In the genomic region with DNA sequence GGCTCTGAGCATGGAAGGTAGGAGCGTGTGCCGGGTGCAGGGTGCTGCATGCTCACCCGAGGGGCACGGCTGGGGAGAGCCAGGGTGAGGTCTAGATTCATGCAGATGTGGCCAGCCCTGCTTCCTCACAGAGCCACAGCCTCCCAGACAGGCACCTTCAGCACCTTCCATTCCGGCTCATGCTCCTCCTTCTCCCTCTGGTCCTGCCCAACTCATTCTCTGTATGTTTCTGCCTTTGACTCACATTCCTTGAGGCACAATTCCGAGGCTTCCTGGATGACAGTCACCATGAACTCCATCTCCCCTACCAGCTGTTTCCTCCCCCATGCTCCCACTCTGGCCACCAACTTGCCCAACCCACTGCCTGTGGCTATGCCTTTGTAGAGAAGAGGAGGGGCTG, we compare ENCODE assay signal across 24 cellular contexts. TPM values are rescaled to one million over a fixed set of nuclear protein-coding genes. Genes with fewer than 3 reads are reported as not detected.
A peak's percentile ranks its signal among the peaks of the same experiment; 100 is the strongest.
DNase-seq lines count a peak whose midpoint lies in the region; ATAC-seq, FAIRE-seq and TF ChIP-seq lines count a peak whose summit lies in the region.
"Had no signal": no experiment of that assay in that cellular context is flagged by ENCODE, and none has a peak within 500 bp of the region (broad histone marks: within the 10 kb centered on the region; RNA-seq: fewer than 3 reads in every experiment).

No MANE protein-coding gene starts in this region.

- no peak for ATAC-seq in GM18520 (IDR thresholded peaks at IDR 0.05; ENCODE audit: unreplicated experiment)
- ATAC-seq: K562, Right ventricle myocardium inferior had no signal

- no peak overlapping the region for H3K56ac ChIP-seq in H1 (replicated peaks; ENCODE audit: insufficient read length, low read depth, low read length)

- H3K4ac ChIP-seq in H1 (replicated peaks; ENCODE audit: insufficient read length, low read depth, low read length): no peak overlapping the region

- no peak overlapping the region for H3K9ac ChIP-seq in H1 (replicated peaks in 1 of 4; ENCODE audit: extremely low read depth in 1 of 4, low read depth in 3 of 4, low read length in 3 of 4)

- BruUV-seq in A673 (replicated peaks; lab: Mats Ljungman, UMichigan): no TSS peak

- H2BK12ac ChIP-seq in H1 (ENCODE audit: low read depth, low read length): peak overlapping the region; percentile 27; the same call in 1 of the 2 replicates

- H4K8ac ChIP-seq in H1 (ENCODE audit: extremely low read depth, insufficient read depth, low read length): no peak overlapping the region

- no peak overlapping the region for H4K91ac ChIP-seq in H1 (replicated peaks; ENCODE audit: insufficient read length, low read length)

- peak; percentile 31 for DNase-seq in M059J (ENCODE audit: low read depth)
- DNase-seq in H1 (ENCODE audit: low read depth in 1 of 2, low spot score in 2 of 2): no peak
- DNase-seq in kidney tubule cell (ENCODE audit: low spot score): peak; percentile 19
- peak; percentile 51 for DNase-seq in spleen
- no peak for DNase-seq in stimulated activated CD8-positive, alpha-beta memory T cell treated with anti-CD3 and anti-CD28 coated beads, Interleukin-4, amount 100 ng/mL, for 48 hours
- no peak for DNase-seq in A673 (ENCODE audit: low spot score)
- DNase-seq: CD4-positive, CD25-positive, alpha-beta regulatory T cell; DMS 273 treated with DMSO at 0.1 percent for 48 hours; DMS79 treated with DMSO at 0.1 percent for 48 hours; H7; NCI-H1092 treated with DMSO at 0.1 percent for 48 hours; NCI-H146; NCI-H2029; NCI-H226; NCI-H510A treated with DMSO at 0.1 percent for 48 hours; NCI-H748 treated with DMSO at 0.1 percent for 48 hours; NK-92 treated with Interleukin-12 subunit alpha and Interleukin-12 subunit beta, amount 100 ng/mL, for 24 hours had no signal

- 97% methylated on average over 5 of the region's 6 CpGs; no CpG with 5 or more reads in 1 of the 2 experiments for WGBS in H1 (ENCODE audit: extremely low coverage in 1 of 2, insufficient coverage in 1 of 2, insufficient read length in 1 of 2, insufficient replicate concordance in 2 of 2, low coverage in 1 of 2, low lambda C conversion rate in 2 of 2, missing lambda C conversion rate in 1 of 2), 2 experiments
- WGBS in spleen, 5 donors: 66 to 87% (median 74%) methylated on average over 3 to 6 of the region's 6 CpGs

- CTCF ChIA-PET in H1 (lab: Charles Lee; ENCODE audit: partially characterized antibody): no interaction called here
- CTCF ChIA-PET in A673 (lab: Charles Lee): no interaction called here

- no peak overlapping the region for H3K18ac ChIP-seq in H1 (ENCODE audit: extremely low read depth, low read length)

- H4K20me1 ChIP-seq in H1 (replicated peaks in 1 of 2; ENCODE audit: control insufficient read depth in 1 of 2, insufficient read depth in 2 of 2, low read length in 2 of 2): no peaks in the 10 kb centered on the region

- H3K14ac ChIP-seq in H1 (ENCODE audit: insufficient read length): no peak overlapping the region

- H2BK20ac ChIP-seq in H1 (ENCODE audit: low read length): no peak overlapping the region

- H3K4me2 ChIP-seq in H1 (ENCODE audit: insufficient read depth in 1 of 2, low read depth in 2 of 2, low read length in 2 of 2): no peak overlapping the region

- H2BK120ac ChIP-seq in H1 (replicated peaks; ENCODE audit: low read depth, low read length): no peak overlapping the region

- no peaks in the 10 kb centered on the region for H3K79me2 ChIP-seq in H1 (ENCODE audit: control insufficient read depth in 1 of 2, insufficient read depth in 2 of 2, low read length in 2 of 2)

- H3K4me3 ChIP-seq in H1 (ENCODE audit: extremely low read depth in 1 of 4, insufficient read depth in 2 of 4, low read depth in 3 of 4, low read length in 4 of 4): no peak overlapping the region
- H3K4me3 ChIP-seq in spleen: no peak overlapping the region
- no peak overlapping the region for H3K4me3 ChIP-seq in A673 (ENCODE audit: low read depth, low read length, poor library complexity, severe bottlenecking)
- H3K4me3 ChIP-seq: K562, Peyer's patch, SJSA1 had no signal

- H3K36me3 ChIP-seq in H1 (ENCODE audit: control insufficient read depth in 2 of 4, insufficient read depth in 4 of 4, low read length in 3 of 4) (no peaks in the 10 kb centered on the region), spleen (no peaks in the 10 kb centered on the region), A673 (ENCODE audit: insufficient read depth, low read length, poor library complexity, severe bottlenecking) (no peaks in the 10 kb centered on the region)
- H3K36me3 ChIP-seq: Peyer's patch, SJSA1 had no signal

- H2AK5ac ChIP-seq in H1 (ENCODE audit: low read depth, low read length): no peak overlapping the region

- H3K23ac ChIP-seq in H1 (ENCODE audit: insufficient read length): no peak overlapping the region

- no peaks in the 10 kb centered on the region for H3K79me1 ChIP-seq in H1 (ENCODE audit: low read depth, low read length)

- intact Hi-C loops in spleen (cut with DNase I; ENCODE audit: low total_unique reads) (no loop called here), A673 (cut with micrococcal nuclease; ENCODE audit: unreplicated experiment) (no loop called here)

- TF ChIP-seq POLR2A in H1 (IDR thresholded peaks at IDR 0.05; ENCODE audit: control extremely low read depth in 1 of 2, low read depth in 2 of 2, low read length in 2 of 2) (no peak), spleen (IDR thresholded peaks at IDR 0.05) (no peak)

- no peak for FAIRE-seq in H1 (lab: Jason Lieb, UNC)
- FAIRE-seq: HepG2, K562 had no signal

- H2BK5ac ChIP-seq in H1 (ENCODE audit: low read depth, low read length): no peak overlapping the region

- no peak for TF ChIP-seq CTCF in H1 (IDR thresholded peaks at IDR 0.05; ENCODE audit: control extremely low read depth in 1 of 3, insufficient read depth in 1 of 3, low read depth in 1 of 3, low read length in 3 of 3)
- no peak for TF ChIP-seq CTCF in spleen (IDR thresholded peaks at IDR 0.05 in 8 of 11, conservative IDR thresholded peaks at IDR 0.05 in 3 of 11)
- no peak for TF ChIP-seq CTCF in A673 (conservative IDR thresholded peaks at IDR 0.05; ENCODE audit: low read depth, low read length)

- H3K27ac ChIP-seq in H1 (ENCODE audit: low read depth, low read length) (no peak overlapping the region), spleen (no peak overlapping the region), A673 (ENCODE audit: low read depth, low read length, poor library complexity, severe bottlenecking) (no peak overlapping the region)
- H3K27ac ChIP-seq: Peyer's patch, SJSA1 had no signal

- H3K27me3 ChIP-seq in H1 (replicated peaks in 1 of 4; ENCODE audit: control insufficient read depth in 3 of 4, extremely low read depth in 1 of 4, insufficient read depth in 3 of 4, low read length in 3 of 4) (no peaks in the 10 kb centered on the region), spleen (replicated peaks in 1 of 7) (peaks cover 0 to 20% (median 0%) of the 10 kb centered on the region in 7 donors), A673 (replicated peaks; ENCODE audit: insufficient read depth, low read depth, low read length, poor library complexity) (no peaks in the 10 kb centered on the region)
- H3K27me3 ChIP-seq: Peyer's patch, SJSA1 had no signal

- no peak for TF ChIP-seq RAD21 in H1 (IDR thresholded peaks at IDR 0.05 in 1 of 2, conservative IDR thresholded peaks at IDR 0.05 in 1 of 2; ENCODE audit: low read depth in 2 of 2, low read length in 2 of 2)

- POLR2A ChIA-PET in H1 (lab: Charles Lee; ENCODE audit: partially characterized antibody): no interaction called here
- POLR2A ChIA-PET in A673 (lab: Charles Lee; ENCODE audit: low non-redundant PET): no interaction called here

- H3K9me3 ChIP-seq in H1 (ENCODE audit: insufficient read depth in 2 of 2, low read depth in 1 of 2, low read length in 1 of 2) (peaks cover 0 to 2% of the 10 kb centered on the region in 2 experiments; a peak in 1 of 4 replicates), spleen (peaks cover 0 to 2% (median 0%) of the 10 kb centered on the region in 8 donors), A673 (ENCODE audit: low read depth, low read length, poor library complexity, severe bottlenecking) (no peaks in the 10 kb centered on the region)
- H3K9me3 ChIP-seq: Peyer's patch, SJSA1 had no signal

- no peak overlapping the region for H4K5ac ChIP-seq in H1 (ENCODE audit: insufficient read length, low read depth, low read length)

- no peaks in the 10 kb centered on the region for H3K23me2 ChIP-seq in H1 (ENCODE audit: low read depth, low read length)

- TF ChIP-seq EP300 in H1 (IDR thresholded peaks at IDR 0.05; ENCODE audit: borderline replicate concordance in 1 of 2, low read depth in 2 of 2, low read length in 2 of 2): no peak

- H2BK15ac ChIP-seq in H1 (ENCODE audit: low read length): no peak overlapping the region

- no peak overlapping the region for H2AFZ ChIP-seq in H1 (ENCODE audit: low read length)

- H3K4me1 ChIP-seq in H1 (replicated peaks in 1 of 4; ENCODE audit: control insufficient read depth in 3 of 4, insufficient read depth in 4 of 4, low read length in 3 of 4) (no peaks in the 10 kb centered on the region), spleen (no peaks in the 10 kb centered on the region), A673 (ENCODE audit: insufficient read depth, low read length, poor library complexity, severe bottlenecking) (no peaks in the 10 kb centered on the region)
- H3K4me1 ChIP-seq: Peyer's patch, SJSA1 had no signal

TF ChIP-seq in H1, 55 proteins besides CTCF, POLR2A, EP300 and RAD21 (continues in another document):
- no peak for TF ChIP-seq BCL11A (IDR thresholded peaks at IDR 0.05; ENCODE audit: low read depth in 2 of 2, low read length in 2 of 2)
- no peak for TF ChIP-seq JUND (IDR thresholded peaks at IDR 0.05; ENCODE audit: low read length)
- TF ChIP-seq KDM1A (IDR thresholded peaks at IDR 0.05; ENCODE audit: borderline replicate concordance, low read length): no peak
- TF ChIP-seq RBBP5 (IDR thresholded peaks at IDR 0.05; ENCODE audit: borderline replicate concordance, low read depth, low read length): no peak
- TF ChIP-seq POU5F1 (IDR thresholded peaks at IDR 0.05; ENCODE audit: low read depth, low read length): no peak
- TF ChIP-seq TAF1 (IDR thresholded peaks at IDR 0.05; ENCODE audit: low read depth, low read length): no peak
- no peak for TF ChIP-seq CTBP2 (IDR thresholded peaks at IDR 0.05; ENCODE audit: borderline replicate concordance, insufficient read depth, insufficient read length, low read length)
- no peak for TF ChIP-seq SUZ12 (IDR thresholded peaks at IDR 0.05; ENCODE audit: low read length)

RNA-seq across cellular contexts. Expression of a gene that starts 35.4 kb away (rescaled TPM):
- not detected in 2 replicates for total RNA-seq in M059J (2014; rRNA removed; shearing (Covaris generic))
- total RNA-seq in H1 (2021; fragmentation: NEBNext Ultra II Directional; extraction: Animal tissue kit (Norgen Biotek cat#: 25700)): 3.1 and 3.9 TPM in 2 replicates
- polyA plus RNA-seq in H1 (2011; rRNA removed): 2.9 and 4.8 TPM in 2 replicates
- polyA plus RNA-seq in H1 (2011; cell fraction: cytosol; rRNA removed): 3.4 TPM
- 5.3 TPM for polyA plus RNA-seq in H1 (2011; cell fraction: nucleus; rRNA removed)
- 2.8 to 3.8 TPM (median 3.2 TPM) in 4 replicates for polyA plus RNA-seq in H1 (2012, experiment 1 of 2)
- polyA plus RNA-seq in H1 (2012, experiment 2 of 2): 3.5 TPM
- 1.6 TPM for polyA plus RNA-seq in H1 (2013, experiment 1 of 2)
- 1.6 TPM for polyA plus RNA-seq in H1 (2013, experiment 2 of 2)
- 1.1 and 1.6 TPM in 2 replicates for polyA minus RNA-seq in H1 (2011; rRNA and poly(A)+ RNA removed)
- 4.1 TPM for polyA minus RNA-seq in H1 (2011; cell fraction: cytosol; rRNA and poly(A)+ RNA removed)
- polyA minus RNA-seq in H1 (2011; cell fraction: nucleus; rRNA and poly(A)+ RNA removed): 2.1 TPM
- total RNA-seq in spleen: not detected
- under 1 TPM in 2 of 3 donors, not detected in 1; 0.04 to 0.09 TPM for polyA plus RNA-seq in spleen
- 14.5 and 18.7 TPM in 2 replicates for total RNA-seq in A673 (2021)
- total RNA-seq: CD4-positive, CD25-positive, alpha-beta regulatory T cell; HepG2; K562; SJSA1 had no signal
- polyA plus RNA-seq: BJ; CD4-positive, CD25-positive, alpha-beta regulatory T cell; K562 had no signal

Comparison
In these comparisons a context has a peak if more than half of its experiments do, and no peak if none do; other contexts are left out.
1. DNase-seq: peak in M059J (single experiment), kidney tubule cell (single experiment) and spleen (single experiment); none in H1 (0 of 2), stimulated activated CD8-positive, alpha-beta memory T cell treated with anti-CD3 and anti-CD28 coated beads, Interleukin-4, amount 100 ng/mL, for 48 hours (single experiment) and A673 (single experiment).